In genomic region chr2:241417626-241418025, GRCh38 we compare ENCODE assay signal across 1 cellular context.
A peak's percentile ranks its signal among the peaks of the same experiment; 100 is the strongest.
TF ChIP-seq lines count a peak whose summit lies in the region.

No MANE protein-coding gene starts in this region.

TF ChIP-seq in HepG2, 621 proteins besides CTCF, POLR2A, EP300 and RAD21 (continued from another document and continues in another):
- TF ChIP-seq ZBTB46 (CRISPR knock-in tag; IDR thresholded peaks at IDR 0.05; ENCODE audit: borderline replicate concordance) (no peak), ZNF414 (CRISPR knock-in tag; IDR thresholded peaks at IDR 0.05) (no peak), TAF15 (IDR thresholded peaks at IDR 0.05; ENCODE audit: low read depth, low read length, poor library complexity, severe bottlenecking) (no peak), HDAC1 (CRISPR knock-in tag; IDR thresholded peaks at IDR 0.05) (peak; percentile 32; the same call in 1 of the 2 replicates), GATAD2A (CRISPR knock-in tag; IDR thresholded peaks at IDR 0.05) (peak; percentile 69), HNF4A (CRISPR knock-in tag; IDR thresholded peaks at IDR 0.05) (peak; percentile 31), ZFP37 (CRISPR knock-in tag; IDR thresholded peaks at IDR 0.05; ENCODE audit: borderline replicate concordance) (0 out of 2 replicates have a peak, but pooled peaks have one; percentile 47), FOXJ3 (CRISPR knock-in tag; IDR thresholded peaks at IDR 0.05; ENCODE audit: borderline replicate concordance) (0 out of 2 replicates have a peak, but pooled peaks have one; percentile 43), U2AF1 (optimal IDR thresholded peaks at IDR 0.05; ENCODE audit: low read depth, low read length) (no peak), REL (CRISPR knock-in tag; conservative IDR thresholded peaks at IDR 0.05) (no peak), ZNF629 (CRISPR knock-in tag; conservative IDR thresholded peaks at IDR 0.05) (peak; percentile 63), NCOA2 (CRISPR knock-in tag; IDR thresholded peaks at IDR 0.05) (0 out of 2 replicates have a peak, but pooled peaks have one; percentile 37), ZNF343 (CRISPR knock-in tag; IDR thresholded peaks at IDR 0.05) (no peak), ZFP82 (CRISPR knock-in tag; IDR thresholded peaks at IDR 0.05; ENCODE audit: borderline replicate concordance) (0 out of 2 replicates have a peak, but pooled peaks have one; percentile 36), SOX13 (IDR thresholded peaks at IDR 0.05) (no peak), SOX13 (CRISPR knock-in tag; conservative IDR thresholded peaks at IDR 0.05 in 1 of 2, IDR thresholded peaks at IDR 0.05 in 1 of 2) (peak in 1 of 2 experiments; percentile 89; a peak in 2 of 4 replicates), SATB2 (CRISPR knock-in tag; IDR thresholded peaks at IDR 0.05) (no peak), ZNF331 (CRISPR knock-in tag; IDR thresholded peaks at IDR 0.05) (0 out of 2 replicates have a peak, but pooled peaks have one; percentile 40), ZNF891 (CRISPR knock-in tag; IDR thresholded peaks at IDR 0.05) (no peak), HHEX (CRISPR knock-in tag; IDR thresholded peaks at IDR 0.05) (0 out of 2 replicates have a peak, but pooled peaks have one; percentile 8), ZSCAN20 (CRISPR knock-in tag; IDR thresholded peaks at IDR 0.05; ENCODE audit: borderline replicate concordance) (no peak), HOXA5 (CRISPR knock-in tag; IDR thresholded peaks at IDR 0.05) (no peak), ZKSCAN8 (CRISPR knock-in tag; IDR thresholded peaks at IDR 0.05; ENCODE audit: borderline replicate concordance) (no peak), ZNF292 (CRISPR knock-in tag; IDR thresholded peaks at IDR 0.05; ENCODE audit: borderline replicate concordance, low read depth) (no peak), PRMT3 (CRISPR knock-in tag; IDR thresholded peaks at IDR 0.05; ENCODE audit: borderline replicate concordance, low read depth) (no peak), KMT2B (CRISPR knock-in tag; IDR thresholded peaks at IDR 0.05) (no peak), ZNF329 (CRISPR knock-in tag; IDR thresholded peaks at IDR 0.05; ENCODE audit: low read depth) (no peak), TEAD3 (CRISPR knock-in tag; optimal IDR thresholded peaks at IDR 0.05; ENCODE audit: borderline replicate concordance) (peak; percentile 77), FOXA1 (IDR thresholded peaks at IDR 0.05) (no peak), FOXA1 (CRISPR knock-in tag; IDR thresholded peaks at IDR 0.05) (peak; percentile 78), MED1 (CRISPR knock-in tag; IDR thresholded peaks at IDR 0.05) (peak; percentile 32; the same call in 1 of the 2 replicates), HMG20A (CRISPR knock-in tag; IDR thresholded peaks at IDR 0.05; ENCODE audit: borderline replicate concordance) (peak; percentile 38; the same call in 1 of the 2 replicates), SOX5 (CRISPR knock-in tag; IDR thresholded peaks at IDR 0.05; ENCODE audit: borderline replicate concordance) (peak; percentile 88; the same call in 1 of the 2 replicates), LCORL (IDR thresholded peaks at IDR 0.05) (no peak), LCORL (CRISPR knock-in tag; IDR thresholded peaks at IDR 0.05) (0 out of 2 replicates have a peak, but pooled peaks have one; percentile 20), THRA (CRISPR knock-in tag; IDR thresholded peaks at IDR 0.05; ENCODE audit: borderline replicate concordance) (0 out of 2 replicates have a peak, but pooled peaks have one; percentile 9), SAP130 (CRISPR knock-in tag; IDR thresholded peaks at IDR 0.05; ENCODE audit: low read depth) (peak; percentile 40; the same call in 1 of the 2 replicates), RARA (CRISPR knock-in tag; IDR thresholded peaks at IDR 0.05) (peak; percentile 38; the same call in 1 of the 2 replicates), MXI1 (IDR thresholded peaks at IDR 0.05; ENCODE audit: borderline replicate concordance, low read depth, low read length) (peak; percentile 19; the same call in 1 of the 3 replicates), ZNF619 (CRISPR knock-in tag; IDR thresholded peaks at IDR 0.05) (no peak)
- TF ChIP-seq, protein P1, sequence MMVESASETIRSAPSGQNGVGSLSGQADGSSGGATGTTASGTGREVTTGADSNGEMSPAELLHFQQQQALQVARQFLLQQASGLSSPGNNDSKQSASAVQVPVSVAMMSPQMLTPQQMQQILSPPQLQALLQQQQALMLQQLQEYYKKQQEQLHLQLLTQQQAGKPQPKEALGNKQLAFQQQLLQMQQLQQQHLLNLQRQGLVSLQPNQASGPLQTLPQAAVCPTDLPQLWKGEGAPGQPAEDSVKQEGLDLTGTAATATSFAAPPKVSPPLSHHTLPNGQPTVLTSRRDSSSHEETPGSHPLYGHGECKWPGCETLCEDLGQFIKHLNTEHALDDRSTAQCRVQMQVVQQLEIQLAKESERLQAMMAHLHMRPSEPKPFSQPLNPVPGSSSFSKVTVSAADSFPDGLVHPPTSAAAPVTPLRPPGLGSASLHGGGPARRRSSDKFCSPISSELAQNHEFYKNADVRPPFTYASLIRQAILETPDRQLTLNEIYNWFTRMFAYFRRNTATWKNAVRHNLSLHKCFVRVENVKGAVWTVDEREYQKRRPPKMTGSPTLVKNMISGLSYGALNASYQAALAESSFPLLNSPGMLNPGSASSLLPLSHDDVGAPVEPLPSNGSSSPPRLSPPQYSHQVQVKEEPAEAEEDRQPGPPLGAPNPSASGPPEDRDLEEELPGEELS (CRISPR knock-in tag; IDR thresholded peaks at IDR 0.05), result peak; percentile 73
- TF ChIP-seq, protein P2, sequence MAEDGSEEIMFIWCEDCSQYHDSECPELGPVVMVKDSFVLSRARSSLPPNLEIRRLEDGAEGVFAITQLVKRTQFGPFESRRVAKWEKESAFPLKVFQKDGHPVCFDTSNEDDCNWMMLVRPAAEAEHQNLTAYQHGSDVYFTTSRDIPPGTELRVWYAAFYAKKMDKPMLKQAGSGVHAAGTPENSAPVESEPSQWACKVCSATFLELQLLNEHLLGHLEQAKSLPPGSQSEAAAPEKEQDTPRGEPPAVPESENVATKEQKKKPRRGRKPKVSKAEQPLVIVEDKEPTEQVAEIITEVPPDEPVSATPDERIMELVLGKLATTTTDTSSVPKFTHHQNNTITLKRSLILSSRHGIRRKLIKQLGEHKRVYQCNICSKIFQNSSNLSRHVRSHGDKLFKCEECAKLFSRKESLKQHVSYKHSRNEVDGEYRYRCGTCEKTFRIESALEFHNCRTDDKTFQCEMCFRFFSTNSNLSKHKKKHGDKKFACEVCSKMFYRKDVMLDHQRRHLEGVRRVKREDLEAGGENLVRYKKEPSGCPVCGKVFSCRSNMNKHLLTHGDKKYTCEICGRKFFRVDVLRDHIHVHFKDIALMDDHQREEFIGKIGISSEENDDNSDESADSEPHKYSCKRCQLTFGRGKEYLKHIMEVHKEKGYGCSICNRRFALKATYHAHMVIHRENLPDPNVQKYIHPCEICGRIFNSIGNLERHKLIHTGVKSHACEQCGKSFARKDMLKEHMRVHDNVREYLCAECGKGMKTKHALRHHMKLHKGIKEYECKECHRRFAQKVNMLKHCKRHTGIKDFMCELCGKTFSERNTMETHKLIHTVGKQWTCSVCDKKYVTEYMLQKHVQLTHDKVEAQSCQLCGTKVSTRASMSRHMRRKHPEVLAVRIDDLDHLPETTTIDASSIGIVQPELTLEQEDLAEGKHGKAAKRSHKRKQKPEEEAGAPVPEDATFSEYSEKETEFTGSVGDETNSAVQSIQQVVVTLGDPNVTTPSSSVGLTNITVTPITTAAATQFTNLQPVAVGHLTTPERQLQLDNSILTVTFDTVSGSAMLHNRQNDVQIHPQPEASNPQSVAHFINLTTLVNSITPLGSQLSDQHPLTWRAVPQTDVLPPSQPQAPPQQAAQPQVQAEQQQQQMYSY (CRISPR knock-in tag; IDR thresholded peaks at IDR 0.05), result peak; percentile 43; the same call in 1 of the 2 replicates
- TF ChIP-seq, protein P3, sequence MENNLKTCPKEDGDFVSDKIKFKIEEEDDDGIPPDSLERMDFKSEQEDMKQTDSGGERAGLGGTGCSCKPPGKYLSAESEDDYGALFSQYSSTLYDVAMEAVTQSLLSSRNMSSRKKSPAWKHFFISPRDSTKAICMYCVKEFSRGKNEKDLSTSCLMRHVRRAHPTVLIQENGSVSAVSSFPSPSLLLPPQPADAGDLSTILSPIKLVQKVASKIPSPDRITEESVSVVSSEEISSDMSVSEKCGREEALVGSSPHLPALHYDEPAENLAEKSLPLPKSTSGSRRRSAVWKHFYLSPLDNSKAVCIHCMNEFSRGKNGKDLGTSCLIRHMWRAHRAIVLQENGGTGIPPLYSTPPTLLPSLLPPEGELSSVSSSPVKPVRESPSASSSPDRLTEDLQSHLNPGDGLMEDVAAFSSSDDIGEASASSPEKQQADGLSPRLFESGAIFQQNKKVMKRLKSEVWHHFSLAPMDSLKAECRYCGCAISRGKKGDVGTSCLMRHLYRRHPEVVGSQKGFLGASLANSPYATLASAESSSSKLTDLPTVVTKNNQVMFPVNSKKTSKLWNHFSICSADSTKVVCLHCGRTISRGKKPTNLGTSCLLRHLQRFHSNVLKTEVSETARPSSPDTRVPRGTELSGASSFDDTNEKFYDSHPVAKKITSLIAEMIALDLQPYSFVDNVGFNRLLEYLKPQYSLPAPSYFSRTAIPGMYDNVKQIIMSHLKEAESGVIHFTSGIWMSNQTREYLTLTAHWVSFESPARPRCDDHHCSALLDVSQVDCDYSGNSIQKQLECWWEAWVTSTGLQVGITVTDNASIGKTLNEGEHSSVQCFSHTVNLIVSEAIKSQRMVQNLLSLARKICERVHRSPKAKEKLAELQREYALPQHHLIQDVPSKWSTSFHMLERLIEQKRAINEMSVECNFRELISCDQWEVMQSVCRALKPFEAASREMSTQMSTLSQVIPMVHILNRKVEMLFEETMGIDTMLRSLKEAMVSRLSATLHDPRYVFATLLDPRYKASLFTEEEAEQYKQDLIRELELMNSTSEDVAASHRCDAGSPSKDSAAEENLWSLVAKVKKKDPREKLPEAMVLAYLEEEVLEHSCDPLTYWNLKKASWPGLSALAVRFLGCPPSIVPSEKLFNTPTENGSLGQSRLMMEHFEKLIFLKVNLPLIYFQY (CRISPR knock-in tag; IDR thresholded peaks at IDR 0.05; ENCODE audit: borderline replicate concordance), result no peak
- TF ChIP-seq, protein P4, sequence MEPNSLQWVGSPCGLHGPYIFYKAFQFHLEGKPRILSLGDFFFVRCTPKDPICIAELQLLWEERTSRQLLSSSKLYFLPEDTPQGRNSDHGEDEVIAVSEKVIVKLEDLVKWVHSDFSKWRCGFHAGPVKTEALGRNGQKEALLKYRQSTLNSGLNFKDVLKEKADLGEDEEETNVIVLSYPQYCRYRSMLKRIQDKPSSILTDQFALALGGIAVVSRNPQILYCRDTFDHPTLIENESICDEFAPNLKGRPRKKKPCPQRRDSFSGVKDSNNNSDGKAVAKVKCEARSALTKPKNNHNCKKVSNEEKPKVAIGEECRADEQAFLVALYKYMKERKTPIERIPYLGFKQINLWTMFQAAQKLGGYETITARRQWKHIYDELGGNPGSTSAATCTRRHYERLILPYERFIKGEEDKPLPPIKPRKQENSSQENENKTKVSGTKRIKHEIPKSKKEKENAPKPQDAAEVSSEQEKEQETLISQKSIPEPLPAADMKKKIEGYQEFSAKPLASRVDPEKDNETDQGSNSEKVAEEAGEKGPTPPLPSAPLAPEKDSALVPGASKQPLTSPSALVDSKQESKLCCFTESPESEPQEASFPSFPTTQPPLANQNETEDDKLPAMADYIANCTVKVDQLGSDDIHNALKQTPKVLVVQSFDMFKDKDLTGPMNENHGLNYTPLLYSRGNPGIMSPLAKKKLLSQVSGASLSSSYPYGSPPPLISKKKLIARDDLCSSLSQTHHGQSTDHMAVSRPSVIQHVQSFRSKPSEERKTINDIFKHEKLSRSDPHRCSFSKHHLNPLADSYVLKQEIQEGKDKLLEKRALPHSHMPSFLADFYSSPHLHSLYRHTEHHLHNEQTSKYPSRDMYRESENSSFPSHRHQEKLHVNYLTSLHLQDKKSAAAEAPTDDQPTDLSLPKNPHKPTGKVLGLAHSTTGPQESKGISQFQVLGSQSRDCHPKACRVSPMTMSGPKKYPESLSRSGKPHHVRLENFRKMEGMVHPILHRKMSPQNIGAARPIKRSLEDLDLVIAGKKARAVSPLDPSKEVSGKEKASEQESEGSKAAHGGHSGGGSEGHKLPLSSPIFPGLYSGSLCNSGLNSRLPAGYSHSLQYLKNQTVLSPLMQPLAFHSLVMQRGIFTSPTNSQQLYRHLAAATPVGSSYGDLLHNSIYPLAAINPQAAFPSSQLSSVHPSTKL (CRISPR knock-in tag; IDR thresholded peaks at IDR 0.05), result peak; percentile 69
